Comparison of ENCODE assay signal across 1 cellular context in genomic region chr10:3530346-3531096, GRCh38.
TF ChIP-seq lines count a peak whose summit lies in the region.

No MANE protein-coding gene starts in this region.

TF ChIP-seq in SK-N-SH treated with all-trans-retinoic acid at 6 μM for 48 hours, 23 proteins besides CTCF, POLR2A, EP300 and RAD21 (continued from another document):
- TF ChIP-seq TSHZ2 (CRISPR knock-in tag; IDR thresholded peaks at IDR 0.05), result no peak
- no peak for TF ChIP-seq ZNF565 (CRISPR knock-in tag; conservative IDR thresholded peaks at IDR 0.05; ENCODE audit: low read depth)
- no peak for TF ChIP-seq GLIS3 (CRISPR knock-in tag; IDR thresholded peaks at IDR 0.05)
